9 cellular contexts compared by ENCODE assay signal in genomic region chr14:80134321-80134720, GRCh38.
"Had no signal": no experiment of that assay in that cellular context is flagged by ENCODE, and none has a peak within 500 bp of the region (broad histone marks: within the 10 kb centered on the region; RNA-seq: fewer than 3 reads in every experiment).

No MANE protein-coding gene starts in this region.

- H3K27ac ChIP-seq: GM23248 had no signal

- H3K4me2 ChIP-seq: GM23338 had no signal

- H2AFZ ChIP-seq: GM23248, GM23338 had no signal

- H3K4me3 Mint-ChIP-seq: GM23338, H9, HFFc6 had no signal

- ATAC-seq: GM23338, HCT116 had no signal

- H3K27ac Mint-ChIP-seq: GM23338, H9, HFFc6 had no signal

- H3K4me1 Mint-ChIP-seq: GM23338, H9 had no signal

- H3K9me3 ChIP-seq: HAP-1 had no signal

- DNase-seq: GM23248, GOT3, H7, H9, HCEC 1CT, HFFc6 had no signal

- H3K36me3 ChIP-seq: HAP-1 had no signal

- H3K4me1 ChIP-seq: HAP-1 had no signal

- H3K9ac ChIP-seq: GM23248 had no signal

- H3K4me3 ChIP-seq: GM23248, GM23338, HAP-1 had no signal
